30 cellular contexts compared by ENCODE assay signal in genomic region chrX:56033495-56034180, GRCh38.
"Had no signal": no experiment of that assay in that cellular context is flagged by ENCODE, and none has a peak within 500 bp of the region (broad histone marks: within the 10 kb centered on the region; RNA-seq: fewer than 3 reads in every experiment).

No MANE protein-coding gene starts in this region.

- H3K4me3 Mint-ChIP-seq: activated CD4-positive, alpha-beta memory T cell treated with anti-CD3 and anti-CD28 coated beads, Interleukin-2, amount 10 ng/mL, durations not matched to agents 7 days and 5 days; activated CD8-positive, alpha-beta memory T cell treated with anti-CD3 and anti-CD28 coated beads, Interleukin-2, amount 10 ng/mL, durations not matched to agents 7 days and 5 days; activated naive CD4-positive, alpha-beta T cell treated with anti-CD3 and anti-CD28 coated beads, Interleukin-2, amount 10 ng/mL, durations not matched to agents 7 days and 5 days; activated naive CD8-positive, alpha-beta T cell; T-helper 1 cell treated with Interleukin-12 subunit alpha and Interleukin-12 subunit beta and Interleukin-4 antibody, amounts not matched to agents 30 μg/mL and 1 μg/mL, for 36 hours; T-helper 2 cell treated with Interferon-gamma antibody and Interleukin-4, amounts not matched to agents 5 μg/mL and 100 μg/mL, for 36 hours had no signal

- H3K4me1 ChIP-seq: ascending aorta, body of pancreas, breast epithelium, Peyer's patch, SJSA1 had no signal

- H3K4me1 Mint-ChIP-seq: activated CD4-positive, alpha-beta memory T cell treated with anti-CD3 and anti-CD28 coated beads, Interleukin-2, amount 10 ng/mL, durations not matched to agents 7 days and 5 days; activated CD8-positive, alpha-beta memory T cell treated with anti-CD3 and anti-CD28 coated beads, Interleukin-2, amount 10 ng/mL, durations not matched to agents 7 days and 5 days; activated naive CD4-positive, alpha-beta T cell treated with anti-CD3 and anti-CD28 coated beads, Interleukin-2, amount 10 ng/mL, durations not matched to agents 7 days and 5 days had no signal

- DNase-seq: activated CD4-positive, alpha-beta memory T cell treated with anti-CD3 and anti-CD28 coated beads, Interleukin-2, amount 10 ng/mL, durations not matched to agents 7 days and 5 days; activated CD4-positive, alpha-beta T cell treated with anti-CD3 and anti-CD28 coated beads for 4 hours; activated CD4-positive, alpha-beta T cell treated with anti-CD3 and anti-CD28 coated beads, Interleukin-2, amount 50 U/mL, for 1 hour; activated CD4-positive, CD25-positive, alpha-beta regulatory T cell treated with anti-CD3 and anti-CD28 coated beads, Interleukin-2, amount 50 U/mL, for 72 hours; activated CD8-positive, alpha-beta memory T cell treated with anti-CD3 and anti-CD28 coated beads for 24 hours; activated CD8-positive, alpha-beta memory T cell treated with anti-CD3 and anti-CD28 coated beads, Interleukin-2, amount 10 ng/mL, durations not matched to agents 7 days and 5 days; activated CD8-positive, alpha-beta memory T cell treated with anti-CD3 and anti-CD28 coated beads, Interleukin-2, amount 50 U/mL, for 48 hours; activated effector memory CD4-positive, alpha-beta T cell treated with Interleukin-2 at 50 U/mL for 16 hours; activated naive CD4-positive, alpha-beta T cell treated with anti-CD3 and anti-CD28 coated beads, Interleukin-2, amount 10 ng/mL, durations not matched to agents 7 days and 5 days; activated T-cell treated with anti-CD3 and anti-CD28 coated beads, Interleukin-2, amount 50 U/mL, for 48 hours; amygdala; body of pancreas; NCI-H1105; NCI-H1436; NCI-H1694; NCI-H1930; NCI-H2081 treated with DMSO at 0.1 percent for 48 hours; NCI-H345; NCI-H524 treated with DMSO at 0.1 percent for 48 hours; Peyer's patch; RPMI8226; SHP77 treated with DMSO at 0.1 percent for 48 hours; SK-N-SH had no signal

- H3K9me3 ChIP-seq: body of pancreas, Peyer's patch, SJSA1, SK-N-SH had no signal

- H3K27ac Mint-ChIP-seq: activated CD4-positive, alpha-beta memory T cell treated with anti-CD3 and anti-CD28 coated beads, Interleukin-2, amount 10 ng/mL, durations not matched to agents 7 days and 5 days; activated CD8-positive, alpha-beta memory T cell treated with anti-CD3 and anti-CD28 coated beads, Interleukin-2, amount 10 ng/mL, durations not matched to agents 7 days and 5 days; activated naive CD4-positive, alpha-beta T cell treated with anti-CD3 and anti-CD28 coated beads, Interleukin-2, amount 10 ng/mL, durations not matched to agents 7 days and 5 days; activated naive CD8-positive, alpha-beta T cell; T-helper 1 cell treated with Interleukin-12 subunit alpha and Interleukin-12 subunit beta and Interleukin-4 antibody, amounts not matched to agents 30 μg/mL and 1 μg/mL, for 36 hours; T-helper 2 cell treated with Interferon-gamma antibody and Interleukin-4, amounts not matched to agents 5 μg/mL and 100 μg/mL, for 36 hours had no signal

- H3K27me3 ChIP-seq: ascending aorta, body of pancreas, breast epithelium, Peyer's patch, SJSA1 had no signal

- H3K27me3 Mint-ChIP-seq: activated CD4-positive, alpha-beta memory T cell treated with anti-CD3 and anti-CD28 coated beads, Interleukin-2, amount 10 ng/mL, durations not matched to agents 7 days and 5 days; activated CD8-positive, alpha-beta memory T cell treated with anti-CD3 and anti-CD28 coated beads, Interleukin-2, amount 10 ng/mL, durations not matched to agents 7 days and 5 days; activated naive CD4-positive, alpha-beta T cell treated with anti-CD3 and anti-CD28 coated beads, Interleukin-2, amount 10 ng/mL, durations not matched to agents 7 days and 5 days; activated naive CD8-positive, alpha-beta T cell had no signal

- H3K9me3 Mint-ChIP-seq: T-helper 2 cell treated with Interferon-gamma antibody and Interleukin-4, amounts not matched to agents 5 μg/mL and 100 μg/mL, for 36 hours had no signal

- H3K36me3 Mint-ChIP-seq: activated CD8-positive, alpha-beta memory T cell treated with anti-CD3 and anti-CD28 coated beads, Interleukin-2, amount 10 ng/mL, durations not matched to agents 7 days and 5 days; activated naive CD4-positive, alpha-beta T cell treated with anti-CD3 and anti-CD28 coated beads, Interleukin-2, amount 10 ng/mL, durations not matched to agents 7 days and 5 days had no signal

- ATAC-seq: activated CD8-positive, alpha-beta memory T cell treated with anti-CD3 and anti-CD28 coated beads, Interleukin-2, amount 10 ng/mL, durations not matched to agents 7 days and 5 days; body of pancreas had no signal

- H3K36me3 ChIP-seq: ascending aorta, breast epithelium, Peyer's patch, SJSA1 had no signal

- FAIRE-seq: TTC549 had no signal

- H3K4me2 ChIP-seq: SK-N-SH had no signal

- H3K4me3 ChIP-seq: ascending aorta, body of pancreas, breast epithelium, Peyer's patch, SJSA1 had no signal

- H3K9ac ChIP-seq: SK-N-SH had no signal

- H3K27ac ChIP-seq: ascending aorta, body of pancreas, breast epithelium, Peyer's patch, SJSA1 had no signal
